In the genomic region with DNA sequence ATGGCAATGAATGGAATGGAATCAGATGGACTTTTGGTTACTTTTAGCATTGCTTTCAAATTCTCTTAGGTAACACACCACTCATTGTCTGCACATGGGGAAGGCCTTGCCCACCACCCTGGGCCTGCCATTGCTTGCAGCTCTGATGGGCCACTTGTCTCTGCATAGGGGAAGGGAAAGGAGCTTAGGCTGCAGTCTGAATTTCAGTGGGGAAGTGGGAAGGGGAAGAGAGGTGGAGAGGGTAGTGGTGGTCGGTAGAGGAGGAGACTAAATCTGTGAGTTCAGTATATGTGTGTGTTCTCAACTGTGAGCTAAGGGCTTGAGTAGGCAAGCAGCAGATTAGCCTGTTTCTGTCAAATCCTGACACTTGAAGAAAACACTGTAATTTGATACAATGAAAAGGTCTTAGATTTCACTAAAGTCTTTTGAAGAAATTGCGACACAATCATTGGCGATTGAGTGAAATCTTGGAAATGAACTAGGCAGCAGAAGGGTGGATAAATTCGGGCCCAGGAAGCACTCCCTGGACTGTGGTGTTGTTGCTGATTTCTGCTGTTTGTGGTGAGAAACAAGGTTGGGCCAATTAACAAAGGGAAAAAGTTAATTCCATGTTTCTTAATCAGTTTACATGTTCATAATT, we compare ENCODE assay signal across 27 cellular contexts.
"Had no signal": no experiment of that assay in that cellular context is flagged by ENCODE, and none has a peak within 500 bp of the region (broad histone marks: within the 10 kb centered on the region; RNA-seq: fewer than 3 reads in every experiment).

No MANE protein-coding gene starts in this region.

- H3K27me3 Mint-ChIP-seq: dendritic cell treated with granulocyte-macrophage colony-stimulating factor and Interleukin-4, amounts not matched to agents 40 ng/mL and 50 ng/mL, for 4 days had no signal

- H3K4me1 ChIP-seq: gastrocnemius medialis, parathyroid adenoma, stomach, suprapubic skin, tibial nerve, vagina had no signal

- H3K9me3 ChIP-seq: gastrocnemius medialis, neutrophil, vagina had no signal

- H3K27me3 ChIP-seq: cardiac muscle cell, gastrocnemius medialis, neutrophil, stomach, suprapubic skin, tibial nerve, vagina had no signal

- H3K27ac ChIP-seq: cardiac muscle cell, gastrocnemius medialis, neutrophil, parathyroid adenoma, skin epidermis, stomach, suprapubic skin, tibial nerve, vagina had no signal

- H3K4me1 Mint-ChIP-seq: activated naive CD8-positive, alpha-beta T cell treated with anti-CD3 and anti-CD28 coated beads, Interleukin-2, amount 10 ng/mL, durations not matched to agents 7 days and 5 days; stimulated activated effector memory CD8-positive, alpha-beta T cell treated with anti-CD3 and anti-CD28 coated beads, Interleukin-12 subunit alpha, Interleukin-12 subunit beta, amount 100 ng/mL, for 72 hours had no signal

- H3K36me3 Mint-ChIP-seq: activated naive CD8-positive, alpha-beta T cell treated with anti-CD3 and anti-CD28 coated beads, Interleukin-2, amount 10 ng/mL, durations not matched to agents 7 days and 5 days; natural killer cell treated with Interleukin-12 subunit alpha and Interleukin-12 subunit beta and Interleukin-15 and Interleukin-18, amount 100 ng/mL, for 72 hours; stimulated activated effector memory CD8-positive, alpha-beta T cell treated with anti-CD3 and anti-CD28 coated beads, Interleukin-12 subunit alpha, Interleukin-12 subunit beta, amount 100 ng/mL, for 72 hours had no signal

- ATAC-seq: gastrocnemius medialis; right cardiac atrium; stimulated activated effector memory CD8-positive, alpha-beta T cell treated with anti-CD3 and anti-CD28 coated beads, Interleukin-12 subunit alpha, Interleukin-12 subunit beta, amount 100 ng/mL, for 72 hours had no signal

- DNase-seq: activated CD4-positive, alpha-beta T cell treated with anti-CD3 and anti-CD28 coated beads, Interleukin-2, amount 50 U/mL, for 4 hours; activated CD8-positive, alpha-beta memory T cell treated with anti-CD3 and anti-CD28 coated beads for 24 hours; activated CD8-positive, alpha-beta memory T cell treated with anti-CD3 and anti-CD28 coated beads, Interleukin-2, amount 50 U/mL, for 48 hours; activated effector memory CD4-positive, alpha-beta T cell treated with Interleukin-2 at 50 U/mL for 16 hours; activated naive CD4-positive, alpha-beta T cell treated with anti-CD3 and anti-CD28 coated beads for 36 hours; activated naive CD8-positive, alpha-beta T cell treated with anti-CD3 and anti-CD28 coated beads, Interleukin-2, amount 10 ng/mL, durations not matched to agents 7 days and 5 days; activated T-cell treated with anti-CD3 and anti-CD28 coated beads, Interleukin-2, amount 50 U/mL, for 48 hours; amygdala; effector CD4-positive, alpha-beta T cell; erythroblast; gastrocnemius medialis; hippocampal formation; midbrain; right cardiac atrium; stimulated activated CD4-positive, alpha-beta T cell treated with anti-CD3 and anti-CD28 coated beads, Interleukin-2, amount 100 ng/mL, for 24 hours; stomach; T-helper 9 cell had no signal

- H3K4me3 Mint-ChIP-seq: activated naive CD4-positive, alpha-beta T cell treated with anti-CD3 and anti-CD28 coated beads for 36 hours; activated naive CD8-positive, alpha-beta T cell treated with anti-CD3 and anti-CD28 coated beads, Interleukin-2, amount 10 ng/mL, durations not matched to agents 7 days and 5 days; dendritic cell treated with granulocyte-macrophage colony-stimulating factor and Interleukin-4, amounts not matched to agents 40 ng/mL and 50 ng/mL, for 4 days; natural killer cell treated with Interleukin-12 subunit alpha and Interleukin-12 subunit beta and Interleukin-15 and Interleukin-18, amount 100 ng/mL, for 72 hours; stimulated activated effector memory CD8-positive, alpha-beta T cell treated with anti-CD3 and anti-CD28 coated beads, Interleukin-12 subunit alpha, Interleukin-12 subunit beta, amount 100 ng/mL, for 72 hours had no signal

- H3K27ac Mint-ChIP-seq: activated naive CD4-positive, alpha-beta T cell treated with anti-CD3 and anti-CD28 coated beads for 36 hours; activated naive CD8-positive, alpha-beta T cell treated with anti-CD3 and anti-CD28 coated beads, Interleukin-2, amount 10 ng/mL, durations not matched to agents 7 days and 5 days; dendritic cell treated with granulocyte-macrophage colony-stimulating factor and Interleukin-4, amounts not matched to agents 40 ng/mL and 50 ng/mL, for 4 days; natural killer cell treated with Interleukin-12 subunit alpha and Interleukin-12 subunit beta and Interleukin-15 and Interleukin-18, amount 100 ng/mL, for 72 hours; stimulated activated effector memory CD8-positive, alpha-beta T cell treated with anti-CD3 and anti-CD28 coated beads, Interleukin-12 subunit alpha, Interleukin-12 subunit beta, amount 100 ng/mL, for 72 hours had no signal

- H3K9me3 Mint-ChIP-seq: activated naive CD8-positive, alpha-beta T cell treated with anti-CD3 and anti-CD28 coated beads, Interleukin-2, amount 10 ng/mL, durations not matched to agents 7 days and 5 days; dendritic cell treated with granulocyte-macrophage colony-stimulating factor and Interleukin-4, amounts not matched to agents 40 ng/mL and 50 ng/mL, for 4 days; stimulated activated effector memory CD8-positive, alpha-beta T cell treated with anti-CD3 and anti-CD28 coated beads, Interleukin-12 subunit alpha, Interleukin-12 subunit beta, amount 100 ng/mL, for 72 hours had no signal

- H3K36me3 ChIP-seq: cardiac muscle cell, gastrocnemius medialis, neutrophil, stomach, suprapubic skin, tibial nerve, vagina had no signal

- H3K4me3 ChIP-seq: cardiac muscle cell, gastrocnemius medialis, skin epidermis, stomach, suprapubic skin, tibial nerve, vagina had no signal

- H3K9ac ChIP-seq: parathyroid adenoma had no signal
